ENCODE assay signal across 23 cellular contexts in genomic region chr2:8623958-8624591, GRCh38. TPM values are rescaled to one million over a fixed set of nuclear protein-coding genes. Genes with fewer than 3 reads are reported as not detected.
DNase-seq lines count a peak whose midpoint lies in the region; ATAC-seq and TF ChIP-seq lines count a peak whose summit lies in the region.
"Had no signal": no experiment of that assay in that cellular context is flagged by ENCODE, and none has a peak within 500 bp of the region (broad histone marks: within the 10 kb centered on the region; RNA-seq: fewer than 3 reads in every experiment).

No MANE protein-coding gene starts in this region.

- no peak for TF ChIP-seq CTCF in BE2C (IDR thresholded peaks at IDR 0.05; ENCODE audit: low read depth, low read length)
- no peak for TF ChIP-seq CTCF in hepatocyte (IDR thresholded peaks at IDR 0.05; ENCODE audit: poor library complexity)
- no peak for TF ChIP-seq CTCF in A673 (conservative IDR thresholded peaks at IDR 0.05; ENCODE audit: low read depth, low read length)

- H3K4me1 ChIP-seq in BE2C (peaks cover 11% of the 10 kb centered on the region), hepatocyte (ENCODE audit: insufficient read depth) (peaks cover 40% of the 10 kb centered on the region), neuronal stem cell (ENCODE audit: control insufficient read depth in 2 of 2, insufficient read depth in 1 of 2, low read depth in 1 of 2, low read length in 2 of 2) (peaks cover 0 to 4% of the 10 kb centered on the region in 2 donors), A673 (ENCODE audit: insufficient read depth, low read length, poor library complexity, severe bottlenecking) (peaks cover 6% of the 10 kb centered on the region)
- no peaks in the 10 kb centered on the region for H3K4me1 ChIP-seq in CD8-positive, alpha-beta memory T cell (ENCODE audit: insufficient read depth, low read length)
- H3K4me1 ChIP-seq: left lung had no signal

- no peak overlapping the region for H3K4me3 Mint-ChIP-seq in CD8-positive, alpha-beta memory T cell
- H3K4me3 Mint-ChIP-seq: activated CD8-positive, alpha-beta T cell treated with anti-CD3 and anti-CD28 coated beads for 36 hours; activated naive CD4-positive, alpha-beta T cell treated with anti-CD3 and anti-CD28 coated beads, Interleukin-2, amount 50 U/mL, for 24 hours; activated T-cell treated with anti-CD3 and anti-CD28 coated beads, Interleukin-2, amount 50 U/mL, for 4 hours; CD8-positive, alpha-beta T cell; effector memory CD8-positive, alpha-beta T cell had no signal

- WGBS in hepatocyte (ENCODE audit: low lambda C conversion rate, missing lambda C conversion rate): 76% methylated on average over 11 of the region's 11 CpGs
- WGBS in neuronal stem cell (ENCODE audit: extremely low coverage in 2 of 2, insufficient read length in 2 of 2, insufficient replicate concordance in 1 of 2), 2 donors: no CpG with 5 or more reads among the region's 11 CpGs

- CTCF ChIA-PET in CD8-positive, alpha-beta memory T cell (lab: Charles Lee): no interaction called here
- CTCF ChIA-PET in A673 (lab: Charles Lee): no interaction called here

- intact Hi-C loops in A673 (cut with micrococcal nuclease; ENCODE audit: unreplicated experiment): no loop called here

- peaks cover 6 to 10% of the 10 kb centered on the region in 2 donors for H3K27me3 Mint-ChIP-seq in CD8-positive, alpha-beta memory T cell
- H3K27me3 Mint-ChIP-seq: activated naive CD4-positive, alpha-beta T cell treated with anti-CD3 and anti-CD28 coated beads, Interleukin-2, amount 50 U/mL, for 24 hours had no signal

- H3K4me3 ChIP-seq in BE2C (ENCODE audit: low read depth, low read length) (no peak overlapping the region), hepatocyte (no peak overlapping the region), neuronal stem cell (ENCODE audit: low read length in 2 of 2) (no peak overlapping the region), H7 (ENCODE audit: insufficient read depth, low read depth, low read length) (no peak overlapping the region), A673 (ENCODE audit: low read depth, low read length, poor library complexity, severe bottlenecking) (no peak overlapping the region)
- H3K4me3 ChIP-seq in CD8-positive, alpha-beta memory T cell (ENCODE audit: low read length): no peak overlapping the region
- H3K4me3 ChIP-seq: left lung, transverse colon had no signal

- H3K9me3 ChIP-seq in BE2C (no peaks in the 10 kb centered on the region), hepatocyte (ENCODE audit: low read depth) (no peaks in the 10 kb centered on the region), neuronal stem cell (replicated peaks in 1 of 2; ENCODE audit: control insufficient read depth in 2 of 2, insufficient read depth in 1 of 2, low read depth in 1 of 2, low read length in 2 of 2) (peaks cover 0 to 2% of the 10 kb centered on the region in 2 donors), A673 (ENCODE audit: low read depth, low read length, poor library complexity, severe bottlenecking) (no peaks in the 10 kb centered on the region)
- H3K9me3 ChIP-seq in CD8-positive, alpha-beta memory T cell (ENCODE audit: low read length): no peaks in the 10 kb centered on the region
- H3K9me3 ChIP-seq: left lung, transverse colon had no signal

- POLR2A ChIA-PET in CD8-positive, alpha-beta memory T cell (lab: Charles Lee): no interaction called here
- POLR2A ChIA-PET in A673 (lab: Charles Lee; ENCODE audit: low non-redundant PET): no interaction called here

- H3K9me2 ChIP-seq in hepatocyte (replicated peaks; ENCODE audit: insufficient read depth): no peaks in the 10 kb centered on the region

- H3K4me2 ChIP-seq in hepatocyte (no peak overlapping the region), neuronal stem cell (ENCODE audit: insufficient read depth, low read length, poor library complexity, severe bottlenecking) (no peak overlapping the region)

- no peak for TF ChIP-seq EP300 in Ishikawa (IDR thresholded peaks at IDR 0.05; ENCODE audit: borderline replicate concordance)

- no peak overlapping the region for H3K27ac Mint-ChIP-seq in CD8-positive, alpha-beta memory T cell
- H3K27ac Mint-ChIP-seq: activated CD8-positive, alpha-beta T cell treated with anti-CD3 and anti-CD28 coated beads for 36 hours; activated naive CD4-positive, alpha-beta T cell treated with anti-CD3 and anti-CD28 coated beads, Interleukin-2, amount 50 U/mL, for 24 hours; CD8-positive, alpha-beta T cell; effector memory CD8-positive, alpha-beta T cell had no signal

- H3K4ac ChIP-seq in neuronal stem cell (ENCODE audit: low read length): no peak overlapping the region

- no peaks in the 10 kb centered on the region for H3K27me3 ChIP-seq in BE2C
- H3K27me3 ChIP-seq in hepatocyte: no peaks in the 10 kb centered on the region
- no peaks in the 10 kb centered on the region for H3K27me3 ChIP-seq in neuronal stem cell (ENCODE audit: control insufficient read depth in 3 of 3, insufficient read depth in 3 of 3, low read depth in 1 of 3, low read length in 3 of 3)
- H3K27me3 ChIP-seq in H7 (ENCODE audit: control insufficient read depth, insufficient read depth, low read length): no peaks in the 10 kb centered on the region
- H3K27me3 ChIP-seq in CD8-positive, alpha-beta memory T cell (ENCODE audit: insufficient read depth, low read length, poor library complexity, severe bottlenecking): no peaks in the 10 kb centered on the region
- H3K27me3 ChIP-seq in A673 (replicated peaks; ENCODE audit: insufficient read depth, low read depth, low read length, poor library complexity): no peaks in the 10 kb centered on the region
- H3K27me3 ChIP-seq: left lung, transverse colon had no signal

- H4K8ac ChIP-seq in neuronal stem cell (ENCODE audit: low read depth, low read length): no peak overlapping the region

- no peak for TF ChIP-seq RAD21 in Ishikawa (IDR thresholded peaks at IDR 0.05; ENCODE audit: low read depth)

- no peak overlapping the region for H2BK5ac ChIP-seq in neuronal stem cell (ENCODE audit: low read length)

- peak overlapping the region; percentile 63 for H3K18ac ChIP-seq in neuronal stem cell (ENCODE audit: low read length)

- H3K36me3 ChIP-seq in BE2C (no peaks in the 10 kb centered on the region), hepatocyte (replicated peaks; ENCODE audit: insufficient read depth, low read depth) (no peaks in the 10 kb centered on the region), neuronal stem cell (replicated peaks in 1 of 2; ENCODE audit: control insufficient read depth in 2 of 2, insufficient read depth in 2 of 2, low read length in 2 of 2) (no peaks in the 10 kb centered on the region), H7 (replicated peaks; ENCODE audit: control insufficient read depth, insufficient read depth, low read length) (no peaks in the 10 kb centered on the region), A673 (ENCODE audit: insufficient read depth, low read length, poor library complexity, severe bottlenecking) (no peaks in the 10 kb centered on the region)
- no peaks in the 10 kb centered on the region for H3K36me3 ChIP-seq in CD8-positive, alpha-beta memory T cell (ENCODE audit: insufficient read depth, low read length)
- H3K36me3 ChIP-seq: left lung, transverse colon had no signal

- DNase-seq in BE2C: peak; percentile 55
- DNase-seq in hepatocyte (ENCODE audit: low spot score): no peak
- no peak for DNase-seq in neuronal stem cell (ENCODE audit: low spot score)
- DNase-seq in H7: no peak
- DNase-seq in CD8-positive, alpha-beta memory T cell: no peak
- DNase-seq in A673 (ENCODE audit: low spot score): no peak
- DNase-seq: activated CD8-positive, alpha-beta T cell treated with anti-CD3 and anti-CD28 coated beads for 36 hours; activated T-cell treated with anti-CD3 and anti-CD28 coated beads, Interleukin-2, amount 50 U/mL, for 4 hours; CD8-positive, alpha-beta T cell; DMS79; effector memory CD8-positive, alpha-beta T cell; glutamatergic neuron; Kasumi-1; NCI-H1048; NCI-H2029; RPMI8226; stimulated activated CD4-positive, alpha-beta T cell treated with anti-CD3 and anti-CD28 coated beads, Interleukin-1b, Interleukin-23, amount 100 ng/mL, for 48 hours; stimulated activated naive CD8-positive, alpha-beta T cell treated with anti-CD3 and anti-CD28 coated beads, Interleukin-15, Interleukin-2, amounts not matched to agents 100 U/mL and 50 U/mL, for 24 hours; transverse colon had no signal

- no peak overlapping the region for H4K91ac ChIP-seq in neuronal stem cell (ENCODE audit: low read depth, low read length, poor library complexity)

- H2BK120ac ChIP-seq in neuronal stem cell (ENCODE audit: low read depth, low read length): no peak overlapping the region

- no peak overlapping the region for H3K9ac ChIP-seq in neuronal stem cell (ENCODE audit: low read depth, low read length, poor library complexity)

- H2AFZ ChIP-seq in hepatocyte (no peak overlapping the region), neuronal stem cell (ENCODE audit: low read length) (no peak overlapping the region)

- no peaks in the 10 kb centered on the region for H3K79me1 ChIP-seq in neuronal stem cell (ENCODE audit: low read depth, low read length)

- peak overlapping the region; percentile 42 for H2AK5ac ChIP-seq in neuronal stem cell (ENCODE audit: low read depth, low read length)

- no TSS peak for BruUV-seq in A673 (replicated peaks; lab: Mats Ljungman, UMichigan)

- no peaks in the 10 kb centered on the region for H4K20me1 ChIP-seq in hepatocyte (ENCODE audit: insufficient read depth, poor library complexity, severe bottlenecking)

- no peaks in the 10 kb centered on the region for H3K36me3 Mint-ChIP-seq in CD8-positive, alpha-beta memory T cell
- H3K36me3 Mint-ChIP-seq: activated naive CD4-positive, alpha-beta T cell treated with anti-CD3 and anti-CD28 coated beads, Interleukin-2, amount 50 U/mL, for 24 hours; CD8-positive, alpha-beta T cell had no signal

- ATAC-seq in GM18909 (IDR thresholded peaks at IDR 0.05; ENCODE audit: poor library complexity, unreplicated experiment): no peak
- ATAC-seq: activated CD8-positive, alpha-beta T cell treated with anti-CD3 and anti-CD28 coated beads for 36 hours; activated T-cell treated with anti-CD3 and anti-CD28 coated beads, Interleukin-2, amount 50 U/mL, for 4 hours; CD8-positive, alpha-beta T cell; effector memory CD8-positive, alpha-beta T cell; left lung; stimulated activated naive CD8-positive, alpha-beta T cell treated with anti-CD3 and anti-CD28 coated beads, Interleukin-15, Interleukin-2, amounts not matched to agents 100 U/mL and 50 U/mL, for 24 hours had no signal

- no peaks in the 10 kb centered on the region for H3K9me3 Mint-ChIP-seq in CD8-positive, alpha-beta memory T cell
- H3K9me3 Mint-ChIP-seq: activated CD8-positive, alpha-beta T cell treated with anti-CD3 and anti-CD28 coated beads for 36 hours; activated naive CD4-positive, alpha-beta T cell treated with anti-CD3 and anti-CD28 coated beads, Interleukin-2, amount 50 U/mL, for 24 hours; activated T-cell treated with anti-CD3 and anti-CD28 coated beads, Interleukin-2, amount 50 U/mL, for 4 hours; CD8-positive, alpha-beta T cell; effector memory CD8-positive, alpha-beta T cell had no signal

- peak overlapping the region; percentile 59 for H2BK12ac ChIP-seq in neuronal stem cell (ENCODE audit: low read length)

- H3K27ac ChIP-seq in hepatocyte (peak overlapping the region; percentile 97), neuronal stem cell (replicated peaks; ENCODE audit: low read length) (no peak overlapping the region), A673 (ENCODE audit: low read depth, low read length, poor library complexity, severe bottlenecking) (no peak overlapping the region)
- H3K27ac ChIP-seq in CD8-positive, alpha-beta memory T cell (ENCODE audit: low read depth, low read length): no peak overlapping the region
- H3K27ac ChIP-seq: left lung, transverse colon had no signal

- H3K79me2 ChIP-seq in hepatocyte: no peaks in the 10 kb centered on the region

- H2BK15ac ChIP-seq in neuronal stem cell (ENCODE audit: low read length): peak overlapping the region; percentile 82

- no peak overlapping the region for H3K23ac ChIP-seq in neuronal stem cell (ENCODE audit: low read depth, low read length, poor library complexity)

- peaks cover 2 to 6% (median 3%) of the 10 kb centered on the region in 3 donors for H3K4me1 Mint-ChIP-seq in CD8-positive, alpha-beta memory T cell
- H3K4me1 Mint-ChIP-seq: activated naive CD4-positive, alpha-beta T cell treated with anti-CD3 and anti-CD28 coated beads, Interleukin-2, amount 50 U/mL, for 24 hours had no signal

- H3K14ac ChIP-seq in neuronal stem cell (ENCODE audit: low read length): no peak overlapping the region

RNA-seq across cellular contexts. Expression of gene ID2, which starts 57.8 kb away (rescaled TPM):
- polyA plus RNA-seq in BE2C (2012; ENCODE audit: insufficient read depth, insufficient read length, low read depth): 210 TPM
- total RNA-seq in hepatocyte (910 and 1,089 TPM in 2 replicates), A673 (2021) (235 and 249 TPM in 2 replicates)
- polyA plus RNA-seq in hepatocyte: 563 and 612 TPM in 2 replicates
- 252 TPM for polyA plus RNA-seq in neuronal stem cell (2013, experiment 1 of 2)
- polyA plus RNA-seq in neuronal stem cell (2013, experiment 2 of 2): 263 TPM
- total RNA-seq in H7 (2014; rRNA removed; shearing (Covaris generic)): 38.7 and 58.2 TPM in 2 replicates
- total RNA-seq in CD8-positive, alpha-beta memory T cell: 100 to 1,000 TPM; 162 to 165 TPM
- 378 TPM for polyA plus RNA-seq in CD8-positive, alpha-beta memory T cell
